ENCODE assay signal across 8 cellular contexts in the genomic region with DNA sequence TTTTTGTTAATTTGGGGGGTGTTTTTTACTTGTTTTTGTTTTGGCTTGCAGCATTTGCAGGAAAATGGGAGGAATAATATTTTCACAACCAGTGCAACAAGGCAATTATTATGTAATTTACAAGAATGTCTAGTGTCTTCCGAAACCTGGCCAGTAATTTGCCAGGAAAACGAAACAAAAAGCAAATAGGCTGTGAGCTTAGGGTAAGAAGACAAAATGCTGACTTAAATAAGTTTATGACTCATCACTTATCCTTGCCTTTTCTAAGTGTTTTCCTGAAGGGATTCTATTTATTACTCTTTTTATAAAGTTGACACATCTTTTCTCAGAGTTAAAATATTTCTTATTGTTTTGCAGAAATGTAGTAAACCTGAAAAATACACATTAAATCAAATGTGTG. TPM values are rescaled to one million over a fixed set of nuclear protein-coding genes. Genes with fewer than 3 reads are reported as not detected.
DNase-seq lines count a peak whose midpoint lies in the region; ATAC-seq and TF ChIP-seq lines count a peak whose summit lies in the region.

No MANE protein-coding gene starts in this region.

- intact Hi-C loops in activated T-helper 1 cell treated with anti-CD3 and anti-CD28 coated beads, Interleukin-12 subunit alpha, Interleukin-12 subunit beta, Interleukin-2, Interleukin-4 antibody, amounts not matched to agents 30 ng/mL and 10 ng/mL and 1 ng/mL, durations not matched to agents 14 hours and 24 hours and 36 hours (cut with micrococcal nuclease): no loop called here

- ATAC-seq in HG02973 (IDR thresholded peaks at IDR 0.05; ENCODE audit: unreplicated experiment) (peak; percentile 73), T-cell (replicated peaks in 1 of 4) (no peak)
- ATAC-seq in activated naive CD4-positive, alpha-beta T cell treated with anti-CD3 and anti-CD28 coated beads, Interleukin-2, amount 50 U/mL, for 72 hours: no peak

- CTCF ChIA-PET in T-cell (lab: Charles Lee): interaction anchor here in 1 of 2 donors (0.7 kb wide), 1 partner anchor 555 kb away, joined by 3 read pairs; no protein-coding TSS in a partner anchor

- POLR2A ChIA-PET in T-cell (lab: Charles Lee): interaction anchor here in 1 of 2 donors (0.6 kb wide), 1 partner anchor 16 kb away, joined by 3 read pairs; no protein-coding TSS in a partner anchor

- H3K4me3 Mint-ChIP-seq in activated T-helper 1 cell treated with anti-CD3 and anti-CD28 coated beads, Interleukin-12 subunit alpha, Interleukin-12 subunit beta, Interleukin-2, Interleukin-4 antibody, amounts not matched to agents 30 ng/mL and 10 ng/mL and 1 ng/mL, durations not matched to agents 14 hours and 24 hours and 36 hours: no peak overlapping the region
- no peak overlapping the region for H3K4me3 Mint-ChIP-seq in T-cell

- H3K4me3 ChIP-seq in AG10803 (ENCODE audit: low read length) (peak overlapping the region; percentile 43), kidney epithelial cell (ENCODE audit: low read depth, low read length) (peak overlapping the region; percentile 10)

- H3K4me1 Mint-ChIP-seq in activated T-helper 1 cell treated with anti-CD3 and anti-CD28 coated beads, Interleukin-12 subunit alpha, Interleukin-12 subunit beta, Interleukin-2, Interleukin-4 antibody, amounts not matched to agents 30 ng/mL and 10 ng/mL and 1 ng/mL, durations not matched to agents 14 hours and 24 hours and 36 hours (ENCODE audit: low read depth): no peaks in the 10 kb centered on the region
- H3K4me1 Mint-ChIP-seq in T-cell: no peaks in the 10 kb centered on the region

- H3K36me3 ChIP-seq in kidney epithelial cell (ENCODE audit: control insufficient read depth, insufficient read depth, low read length): no peaks in the 10 kb centered on the region

- no peaks in the 10 kb centered on the region for H3K27me3 ChIP-seq in kidney epithelial cell (ENCODE audit: control insufficient read depth, insufficient read depth, low read length)

- TF ChIP-seq CTCF in AG10803 (conservative IDR thresholded peaks at IDR 0.05; ENCODE audit: low read length) (no peak), kidney epithelial cell (IDR thresholded peaks at IDR 0.05; ENCODE audit: insufficient read depth, low read length, poor library complexity, severe bottlenecking) (no peak)

- H3K36me3 Mint-ChIP-seq in activated T-helper 1 cell treated with anti-CD3 and anti-CD28 coated beads, Interleukin-12 subunit alpha, Interleukin-12 subunit beta, Interleukin-2, Interleukin-4 antibody, amounts not matched to agents 30 ng/mL and 10 ng/mL and 1 ng/mL, durations not matched to agents 14 hours and 24 hours and 36 hours (ENCODE audit: low read depth): no peaks in the 10 kb centered on the region
- peaks cover 4% of the 10 kb centered on the region in 2 donors for H3K36me3 Mint-ChIP-seq in activated naive CD4-positive, alpha-beta T cell treated with anti-CD3 and anti-CD28 coated beads, Interleukin-2, amount 50 U/mL, for 72 hours
- no peaks in the 10 kb centered on the region for H3K36me3 Mint-ChIP-seq in T-cell

- H3K27ac Mint-ChIP-seq in activated T-helper 1 cell treated with anti-CD3 and anti-CD28 coated beads, Interleukin-12 subunit alpha, Interleukin-12 subunit beta, Interleukin-2, Interleukin-4 antibody, amounts not matched to agents 30 ng/mL and 10 ng/mL and 1 ng/mL, durations not matched to agents 14 hours and 24 hours and 36 hours: no peak overlapping the region
- H3K27ac Mint-ChIP-seq in activated naive CD4-positive, alpha-beta T cell treated with anti-CD3 and anti-CD28 coated beads, Interleukin-2, amount 50 U/mL, for 72 hours: no peak overlapping the region
- no peak overlapping the region for H3K27ac Mint-ChIP-seq in T-cell

- peak; percentile 79 for DNase-seq in AG10803 (ENCODE audit: low read depth)
- peak; percentile 92 for DNase-seq in amniotic epithelial cell (ENCODE audit: low read depth)
- DNase-seq in kidney epithelial cell (ENCODE audit: low read depth): peak; percentile 32
- no peak for DNase-seq in activated T-helper 1 cell treated with anti-CD3 and anti-CD28 coated beads, Interleukin-12 subunit alpha, Interleukin-12 subunit beta, Interleukin-2, Interleukin-4 antibody, amounts not matched to agents 30 ng/mL and 10 ng/mL and 1 ng/mL, durations not matched to agents 14 hours and 24 hours and 36 hours (ENCODE audit: low spot score)
- no peak for DNase-seq in activated naive CD4-positive, alpha-beta T cell treated with anti-CD3 and anti-CD28 coated beads, Interleukin-2, amount 50 U/mL, for 72 hours (ENCODE audit: low spot score in 2 of 2)
- no peak for DNase-seq in T-cell
- DNase-seq in GM19238 (ENCODE audit: insufficient read length, low spot score): no peak

- H3K9me3 Mint-ChIP-seq in activated T-helper 1 cell treated with anti-CD3 and anti-CD28 coated beads, Interleukin-12 subunit alpha, Interleukin-12 subunit beta, Interleukin-2, Interleukin-4 antibody, amounts not matched to agents 30 ng/mL and 10 ng/mL and 1 ng/mL, durations not matched to agents 14 hours and 24 hours and 36 hours: peaks cover 4% of the 10 kb centered on the region
- peaks cover 14 to 16% of the 10 kb centered on the region in 2 donors for H3K9me3 Mint-ChIP-seq in activated naive CD4-positive, alpha-beta T cell treated with anti-CD3 and anti-CD28 coated beads, Interleukin-2, amount 50 U/mL, for 72 hours
- H3K9me3 Mint-ChIP-seq in T-cell: peaks cover 4 to 20% (median 5%) of the 10 kb centered on the region in 3 donors

- no peaks in the 10 kb centered on the region for H3K27me3 Mint-ChIP-seq in activated T-helper 1 cell treated with anti-CD3 and anti-CD28 coated beads, Interleukin-12 subunit alpha, Interleukin-12 subunit beta, Interleukin-2, Interleukin-4 antibody, amounts not matched to agents 30 ng/mL and 10 ng/mL and 1 ng/mL, durations not matched to agents 14 hours and 24 hours and 36 hours (ENCODE audit: insufficient read depth)
- no peaks in the 10 kb centered on the region for H3K27me3 Mint-ChIP-seq in T-cell

RNA-seq across cellular contexts. Expression of gene KCNT2, which starts 49.8 kb away (rescaled TPM):
- total RNA-seq in kidney epithelial cell (1.2 and 1.8 TPM in 2 replicates), T-cell (under 1 TPM in 1 of 5 donors, not detected in 4; 0.07 TPM)
- not detected in 2 replicates for total RNA-seq in activated T-helper 1 cell treated with anti-CD3 and anti-CD28 coated beads, Interleukin-12 subunit alpha, Interleukin-12 subunit beta, Interleukin-2, Interleukin-4 antibody, amounts not matched to agents 30 ng/mL and 10 ng/mL and 1 ng/mL, durations not matched to agents 14 hours and 24 hours and 36 hours
- total RNA-seq in activated naive CD4-positive, alpha-beta T cell treated with anti-CD3 and anti-CD28 coated beads, Interleukin-2, amount 50 U/mL, for 72 hours: not detected

Comparison
In these comparisons a context has a peak if more than half of its experiments do, and no peak if none do; other contexts are left out.
1. DNase-seq: peak in AG10803 (single experiment), amniotic epithelial cell (single experiment) and kidney epithelial cell (single experiment); none in activated T-helper 1 cell treated with anti-CD3 and anti-CD28 coated beads, Interleukin-12 subunit alpha, Interleukin-12 subunit beta, Interleukin-2, Interleukin-4 antibody, amounts not matched to agents 30 ng/mL and 10 ng/mL and 1 ng/mL, durations not matched to agents 14 hours and 24 hours and 36 hours (single experiment), activated naive CD4-positive, alpha-beta T cell treated with anti-CD3 and anti-CD28 coated beads, Interleukin-2, amount 50 U/mL, for 72 hours (0 of 2), T-cell (0 of 34) and GM19238 (single experiment).